ENCODE assay signal across 8 cellular contexts in the genomic region with DNA sequence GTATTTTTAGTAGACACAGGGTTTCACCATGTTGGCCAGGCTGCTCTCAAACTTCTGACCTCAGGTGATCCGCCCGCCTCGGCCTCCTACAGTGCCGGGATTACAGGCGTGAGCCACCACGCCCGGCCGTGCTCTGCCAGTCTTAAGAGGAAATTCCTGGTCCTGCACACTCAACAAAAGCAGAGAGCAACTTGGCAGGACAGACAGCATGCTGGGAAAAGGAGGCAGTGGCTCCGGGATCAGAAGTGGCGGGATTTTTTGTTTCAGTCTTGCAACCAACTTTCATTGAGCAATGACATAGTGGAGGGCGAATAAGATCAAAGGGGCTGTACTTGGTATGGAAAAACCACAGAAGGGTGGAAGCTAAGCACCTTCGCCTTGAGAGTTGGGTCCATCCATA. TPM values are rescaled to one million over a fixed set of nuclear protein-coding genes. Genes with fewer than 3 reads are reported as not detected.
A peak's percentile ranks its signal among the peaks of the same experiment; 100 is the strongest.
DNase-seq lines count a peak whose midpoint lies in the region; ATAC-seq, FAIRE-seq and TF ChIP-seq lines count a peak whose summit lies in the region.

No MANE protein-coding gene starts in this region.

- CTCF ChIA-PET in activated naive CD4-positive, alpha-beta T cell treated with anti-CD3 and anti-CD28 coated beads, Interleukin-2, amount 10 ng/mL, durations not matched to agents 7 days and 5 days (lab: Charles Lee), result interaction anchor here (0.6 kb wide), 1 partner anchor 773 kb away, joined by 3 read pairs; no protein-coding TSS in a partner anchor

- peaks cover 51% of the 10 kb centered on the region for H4K20me1 ChIP-seq in astrocyte (ENCODE audit: insufficient read depth, low read length)

- peaks cover 16% of the 10 kb centered on the region for H3K27me3 Mint-ChIP-seq in activated naive CD4-positive, alpha-beta T cell treated with anti-CD3 and anti-CD28 coated beads, Interleukin-2, amount 10 ng/mL, durations not matched to agents 7 days and 5 days
- H3K27me3 Mint-ChIP-seq in astrocyte (ENCODE audit: low read depth, unreplicated experiment), result no peaks in the 10 kb centered on the region

- DNase-seq in activated naive CD4-positive, alpha-beta T cell treated with anti-CD3 and anti-CD28 coated beads, Interleukin-2, amount 10 ng/mL, durations not matched to agents 7 days and 5 days, result no peak
- DNase-seq in activated naive CD4-positive, alpha-beta T cell treated with Interleukin-2 at 50 U/mL for 16 hours, result no peak
- DNase-seq in astrocyte (ENCODE audit: low read depth) (peak; percentile 71), lower leg skin (ENCODE audit: low spot score in 2 of 2) (peak; percentile 74 to 90), upper lobe of left lung (peak; percentile 81 to 91), DMS 273 (lab: John Stamatoyannopoulos, UW; ENCODE audit: unreplicated experiment) (no peak), DMS 273 treated with DMSO at 0.1 percent for 48 hours (lab: John Stamatoyannopoulos, UW) (no peak)

- 12 to 13% methylated on average over 12 of the region's 12 CpGs for WGBS in lower leg skin, 2 donors
- WGBS in upper lobe of left lung, 2 donors, result 47 to 66% methylated on average over 12 of the region's 12 CpGs

- TF ChIP-seq POLR2A in lower leg skin (IDR thresholded peaks at IDR 0.05), result no peak
- TF ChIP-seq POLR2A in upper lobe of left lung (IDR thresholded peaks at IDR 0.05), result peak in 1 of 4 donors; percentile 39

- H3K9me3 ChIP-seq in astrocyte (ENCODE audit: insufficient read depth, low read depth, low read length), result no peaks in the 10 kb centered on the region
- no peaks in the 10 kb centered on the region for H3K9me3 ChIP-seq in upper lobe of left lung

- peaks cover 27% of the 10 kb centered on the region for H3K36me3 ChIP-seq in astrocyte (ENCODE audit: insufficient read depth, low read length)
- H3K36me3 ChIP-seq in upper lobe of left lung, result peaks cover 0 to 10% (median 2%) of the 10 kb centered on the region in 4 donors

- peak in 2 of 4 donors; percentile 45 to 63 for TF ChIP-seq EP300 in upper lobe of left lung (IDR thresholded peaks at IDR 0.05)

- H3K27ac ChIP-seq in astrocyte (ENCODE audit: low read depth, low read length), result peak overlapping the region; percentile 94
- H3K27ac ChIP-seq in upper lobe of left lung, result peak overlapping the region; percentile 98 to 99 (median 98)

- no peak overlapping the region for H2AFZ ChIP-seq in astrocyte (ENCODE audit: low read depth, low read length)

- no peaks in the 10 kb centered on the region for H3K36me3 Mint-ChIP-seq in activated naive CD4-positive, alpha-beta T cell treated with anti-CD3 and anti-CD28 coated beads, Interleukin-2, amount 10 ng/mL, durations not matched to agents 7 days and 5 days
- peaks cover 12% of the 10 kb centered on the region for H3K36me3 Mint-ChIP-seq in astrocyte (ENCODE audit: low read depth, unreplicated experiment)

- TF ChIP-seq CTCF in astrocyte (IDR thresholded peaks at IDR 0.05; ENCODE audit: insufficient read depth, low read depth, low read length), result no peak
- TF ChIP-seq CTCF in lower leg skin (IDR thresholded peaks at IDR 0.05), result no peak
- no peak for TF ChIP-seq CTCF in upper lobe of left lung (IDR thresholded peaks at IDR 0.05)

- H3K4me1 Mint-ChIP-seq in activated naive CD4-positive, alpha-beta T cell treated with anti-CD3 and anti-CD28 coated beads, Interleukin-2, amount 10 ng/mL, durations not matched to agents 7 days and 5 days, result peaks cover 15% of the 10 kb centered on the region
- H3K4me1 Mint-ChIP-seq in astrocyte (ENCODE audit: low read depth, unreplicated experiment), result peaks cover 19% of the 10 kb centered on the region

- no peaks in the 10 kb centered on the region for H3K27me3 ChIP-seq in astrocyte (ENCODE audit: insufficient read depth, low read length)
- no peaks in the 10 kb centered on the region for H3K27me3 ChIP-seq in upper lobe of left lung

- FAIRE-seq in astrocyte (lab: Jason Lieb, UNC), result no peak

- H3K4me1 ChIP-seq in astrocyte (ENCODE audit: insufficient read depth, low read length) (peaks cover 26% of the 10 kb centered on the region), upper lobe of left lung (peaks cover 21 to 33% (median 31%) of the 10 kb centered on the region in 4 donors)

- intact Hi-C loops in lower leg skin (cut with DNase I; ENCODE audit: low total_unique reads), result loop anchor here (10.0 kb wide), 1 partner anchor 109 kb away; a partner anchor contains a TSS

- H3K79me2 ChIP-seq in astrocyte (ENCODE audit: insufficient read depth, low read length), result peaks cover 61% of the 10 kb centered on the region

- peak overlapping the region; percentile 97 for H3K9ac ChIP-seq in astrocyte (ENCODE audit: low read length)

- H3K27ac Mint-ChIP-seq in activated naive CD4-positive, alpha-beta T cell treated with anti-CD3 and anti-CD28 coated beads, Interleukin-2, amount 10 ng/mL, durations not matched to agents 7 days and 5 days, result no peak overlapping the region
- H3K27ac Mint-ChIP-seq in astrocyte (ENCODE audit: unreplicated experiment), result peak overlapping the region; percentile 72

- H3K4me2 ChIP-seq in astrocyte (ENCODE audit: low read length), result peak overlapping the region; percentile 92

- no peaks in the 10 kb centered on the region for H3K9me3 Mint-ChIP-seq in activated naive CD4-positive, alpha-beta T cell treated with anti-CD3 and anti-CD28 coated beads, Interleukin-2, amount 10 ng/mL, durations not matched to agents 7 days and 5 days
- H3K9me3 Mint-ChIP-seq in astrocyte (ENCODE audit: unreplicated experiment), result no peaks in the 10 kb centered on the region

- H3K4me3 ChIP-seq in astrocyte (ENCODE audit: insufficient read depth, low read depth, low read length), result peak overlapping the region; percentile 89
- no peak overlapping the region for H3K4me3 ChIP-seq in lower leg skin (ENCODE audit: low read depth, poor library complexity, severe bottlenecking)
- H3K4me3 ChIP-seq in upper lobe of left lung, result peak overlapping the region in 3 of 4 donors; percentile 71 to 92 (median 83)

- peak; percentile 22 to 77 for ATAC-seq in upper lobe of left lung (ENCODE audit: low FRiP score in 2 of 2)
- ATAC-seq in GM19035 (IDR thresholded peaks at IDR 0.05; ENCODE audit: unreplicated experiment), result no peak

- peak overlapping the region; percentile 73 for H3K4me3 Mint-ChIP-seq in activated naive CD4-positive, alpha-beta T cell treated with anti-CD3 and anti-CD28 coated beads, Interleukin-2, amount 10 ng/mL, durations not matched to agents 7 days and 5 days
- H3K4me3 Mint-ChIP-seq in astrocyte (ENCODE audit: unreplicated experiment), result peak overlapping the region; percentile 88

RNA-seq across cellular contexts. Expression of a gene that starts 2.1 kb away (rescaled TPM):
- total RNA-seq in astrocyte (324 and 392 TPM in 2 replicates), lower leg skin (10 to 100 TPM; 57.2 to 80.3 (median 73.6) TPM), upper lobe of left lung (10 to 100 TPM; 16.8 to 70.8 (median 44.5) TPM)

RNA-seq across cellular contexts. Expression of a gene that starts 56.8 kb away (rescaled TPM):
- 22.0 and 27.4 TPM in 2 replicates for total RNA-seq in astrocyte
- total RNA-seq in lower leg skin, result 10 to 100 TPM; 55.5 to 81.4 (median 72.7) TPM
- 10 to 100 TPM; 43.2 to 77.5 (median 56.2) TPM for total RNA-seq in upper lobe of left lung

Comparison
In these comparisons a context has a peak if more than half of its experiments do, and no peak if none do; other contexts are left out.
1. DNase-seq: peak in astrocyte (single experiment), lower leg skin (2 of 2) and upper lobe of left lung (2 of 2); none in activated naive CD4-positive, alpha-beta T cell treated with anti-CD3 and anti-CD28 coated beads, Interleukin-2, amount 10 ng/mL, durations not matched to agents 7 days and 5 days (single experiment), activated naive CD4-positive, alpha-beta T cell treated with Interleukin-2 at 50 U/mL for 16 hours (single experiment), DMS 273 (single experiment) and DMS 273 treated with DMSO at 0.1 percent for 48 hours (single experiment).